8 cellular contexts compared by ENCODE assay signal in the genomic region with DNA sequence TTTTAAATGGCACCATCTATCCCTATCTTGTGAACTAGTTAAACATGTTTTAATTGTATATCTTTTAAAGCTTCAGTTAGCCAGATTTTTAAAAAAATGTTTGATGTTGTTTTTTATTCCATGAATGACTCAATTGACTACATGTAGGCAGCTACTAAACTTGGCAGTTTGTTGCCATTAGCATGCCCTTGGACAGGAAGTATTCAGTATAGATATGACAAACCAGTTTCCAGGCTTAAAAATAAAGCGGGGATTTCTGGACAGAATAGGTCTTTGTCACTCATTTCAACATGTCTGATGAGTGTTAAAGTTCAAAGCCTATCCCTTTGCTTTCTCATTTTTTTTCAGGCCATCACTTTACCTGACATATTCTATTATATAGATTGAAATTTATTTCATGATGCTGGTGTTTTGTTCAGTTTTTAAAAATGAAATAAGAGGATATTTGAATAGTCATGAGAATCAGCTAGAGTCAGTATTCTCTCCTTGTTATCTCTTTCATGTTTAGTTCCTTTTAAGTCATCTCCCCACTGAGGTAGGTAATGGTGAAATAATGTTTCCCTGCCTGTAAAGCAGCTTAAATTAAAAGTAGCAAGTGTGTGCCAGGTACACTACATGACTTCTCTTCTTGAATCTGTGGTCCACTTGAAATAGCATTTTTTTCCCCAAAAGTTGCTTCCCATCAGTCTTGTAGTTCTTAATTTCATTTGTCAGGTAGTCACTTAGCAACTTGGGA. TPM values are rescaled to one million over a fixed set of nuclear protein-coding genes. Genes with fewer than 3 reads are reported as not detected.
A peak's percentile ranks its signal among the peaks of the same experiment; 100 is the strongest.
DNase-seq lines count a peak whose midpoint lies in the region; ATAC-seq, FAIRE-seq and TF ChIP-seq lines count a peak whose summit lies in the region.

No MANE protein-coding gene starts in this region.

- H3K27me3 ChIP-seq in osteoblast (ENCODE audit: insufficient read depth, low read length) = no peaks in the 10 kb centered on the region

- FAIRE-seq in frontal cortex (lab: Jason Lieb, UNC) = no peak

- no peak for DNase-seq in activated T-cell treated with anti-CD3 and anti-CD28 coated beads, Interleukin-2, amount 50 U/mL, for 24 hours
- no peak for DNase-seq in activated T-cell treated with anti-CD3 and anti-CD28 coated beads, Interleukin-2, amount 50 U/mL, for 1 hour
- DNase-seq in activated B cell treated with CpG ODN at 0.5 μM for 24 hours (no peak), osteoblast (ENCODE audit: insufficient read length, low spot score, missing footprints) (peak; percentile 71), frontal cortex (ENCODE audit: low spot score in 2 of 2) (no peak), substantia nigra (lab: John Stamatoyannopoulos, UW) (no peak)
- no peak for DNase-seq in stimulated activated CD4-positive, alpha-beta T cell treated with anti-CD3 and anti-CD28 coated beads, Interleukin-4, amount 100 ng/mL, for 1 hour

- CTCF ChIA-PET in activated B cell treated with CpG ODN at 0.5 μM for 24 hours (lab: Charles Lee) = interaction anchor here (0.8 to 3.6 kb wide), 4 partner anchors 11 to 52 kb away, joined by 3 to 16 read pairs (median 6); a partner anchor contains a TSS

- peak overlapping the region; percentile 63 for H3K4me3 Mint-ChIP-seq in activated T-cell treated with anti-CD3 and anti-CD28 coated beads, Interleukin-2, amount 50 U/mL, for 24 hours
- peak overlapping the region; percentile 71 for H3K4me3 Mint-ChIP-seq in activated B cell treated with CpG ODN at 0.5 μM for 24 hours

- peak overlapping the region; percentile 96 for H3K27ac Mint-ChIP-seq in activated T-cell treated with anti-CD3 and anti-CD28 coated beads, Interleukin-2, amount 50 U/mL, for 24 hours
- H3K27ac Mint-ChIP-seq in activated B cell treated with CpG ODN at 0.5 μM for 24 hours = peak overlapping the region; percentile 84

- no peaks in the 10 kb centered on the region for H3K27me3 Mint-ChIP-seq in activated T-cell treated with anti-CD3 and anti-CD28 coated beads, Interleukin-2, amount 50 U/mL, for 24 hours
- H3K27me3 Mint-ChIP-seq in activated B cell treated with CpG ODN at 0.5 μM for 24 hours = no peaks in the 10 kb centered on the region

- H3K36me3 ChIP-seq in osteoblast (ENCODE audit: insufficient read depth, low read length) = no peaks in the 10 kb centered on the region

- peak overlapping the region; percentile 6 for H3K4me2 ChIP-seq in osteoblast (ENCODE audit: insufficient read depth, low read length)

- peaks cover 84% of the 10 kb centered on the region for H3K4me1 Mint-ChIP-seq in activated T-cell treated with anti-CD3 and anti-CD28 coated beads, Interleukin-2, amount 50 U/mL, for 24 hours (ENCODE audit: low read depth)
- H3K4me1 Mint-ChIP-seq in activated B cell treated with CpG ODN at 0.5 μM for 24 hours = peaks cover 89% of the 10 kb centered on the region

- POLR2A ChIA-PET in activated B cell treated with CpG ODN at 0.5 μM for 24 hours (lab: Charles Lee) = interaction anchor here (0.7 to 7.5 kb wide), 9 partner anchors 11 to 52 kb away, joined by 3 to 103 read pairs (median 3); a partner anchor contains a TSS

- H3K27ac ChIP-seq in osteoblast (ENCODE audit: low read depth, low read length) (peak overlapping the region; percentile 0), substantia nigra (ENCODE audit: low read depth, low read length, poor library complexity, severe bottlenecking) (no peak overlapping the region)

- no peaks in the 10 kb centered on the region for H3K9me3 ChIP-seq in osteoblast (ENCODE audit: low read depth, low read length)

- peaks cover 95% of the 10 kb centered on the region for H3K36me3 Mint-ChIP-seq in activated T-cell treated with anti-CD3 and anti-CD28 coated beads, Interleukin-2, amount 50 U/mL, for 24 hours (ENCODE audit: low read depth)
- H3K36me3 Mint-ChIP-seq in activated B cell treated with CpG ODN at 0.5 μM for 24 hours (ENCODE audit: low read depth) = peaks cover 56% of the 10 kb centered on the region

- TF ChIP-seq CTCF in activated B cell treated with CpG ODN at 0.5 μM for 24 hours (IDR thresholded peaks at IDR 0.05) (no peak), osteoblast (IDR thresholded peaks at IDR 0.05; ENCODE audit: extremely low read depth, low read depth, low read length) (no peak)

- ATAC-seq in HG03066 (IDR thresholded peaks at IDR 0.05; ENCODE audit: low read depth, unreplicated experiment) = peak; percentile 65
- peak; percentile 68 for ATAC-seq in activated B cell treated with CpG ODN at 0.5 μM for 24 hours (ENCODE audit: low read depth)

- H2AFZ ChIP-seq in osteoblast (ENCODE audit: low read length) = no peak overlapping the region

- peaks cover 50% of the 10 kb centered on the region for H3K79me2 ChIP-seq in osteoblast (ENCODE audit: insufficient read depth, low read length)

- no peak overlapping the region for H3K4me3 ChIP-seq in osteoblast (ENCODE audit: insufficient read depth, low read length)

- peaks cover 39% of the 10 kb centered on the region for H3K4me1 ChIP-seq in osteoblast (ENCODE audit: insufficient read depth, low read length)

- H4K20me1 ChIP-seq in osteoblast (ENCODE audit: insufficient read depth, low read length) = no peaks in the 10 kb centered on the region

- no peaks in the 10 kb centered on the region for H3K9me3 Mint-ChIP-seq in activated T-cell treated with anti-CD3 and anti-CD28 coated beads, Interleukin-2, amount 50 U/mL, for 24 hours
- peaks cover 2% of the 10 kb centered on the region for H3K9me3 Mint-ChIP-seq in activated B cell treated with CpG ODN at 0.5 μM for 24 hours

- intact Hi-C loops in activated B cell treated with CpG ODN at 0.5 μM for 24 hours (cut with micrococcal nuclease) = loop anchor here (1.0 to 5.0 kb wide), 6 partner anchors 13 to 92 kb away; no protein-coding TSS in a partner anchor

RNA-seq across cellular contexts. Expression of a gene that starts 11.9 kb away (rescaled TPM):
- total RNA-seq in activated B cell treated with CpG ODN at 0.5 μM for 24 hours (135 and 149 TPM in 2 replicates), osteoblast (23.2 and 26.2 TPM in 2 replicates), frontal cortex (2.9 TPM)
